In the genomic region with DNA sequence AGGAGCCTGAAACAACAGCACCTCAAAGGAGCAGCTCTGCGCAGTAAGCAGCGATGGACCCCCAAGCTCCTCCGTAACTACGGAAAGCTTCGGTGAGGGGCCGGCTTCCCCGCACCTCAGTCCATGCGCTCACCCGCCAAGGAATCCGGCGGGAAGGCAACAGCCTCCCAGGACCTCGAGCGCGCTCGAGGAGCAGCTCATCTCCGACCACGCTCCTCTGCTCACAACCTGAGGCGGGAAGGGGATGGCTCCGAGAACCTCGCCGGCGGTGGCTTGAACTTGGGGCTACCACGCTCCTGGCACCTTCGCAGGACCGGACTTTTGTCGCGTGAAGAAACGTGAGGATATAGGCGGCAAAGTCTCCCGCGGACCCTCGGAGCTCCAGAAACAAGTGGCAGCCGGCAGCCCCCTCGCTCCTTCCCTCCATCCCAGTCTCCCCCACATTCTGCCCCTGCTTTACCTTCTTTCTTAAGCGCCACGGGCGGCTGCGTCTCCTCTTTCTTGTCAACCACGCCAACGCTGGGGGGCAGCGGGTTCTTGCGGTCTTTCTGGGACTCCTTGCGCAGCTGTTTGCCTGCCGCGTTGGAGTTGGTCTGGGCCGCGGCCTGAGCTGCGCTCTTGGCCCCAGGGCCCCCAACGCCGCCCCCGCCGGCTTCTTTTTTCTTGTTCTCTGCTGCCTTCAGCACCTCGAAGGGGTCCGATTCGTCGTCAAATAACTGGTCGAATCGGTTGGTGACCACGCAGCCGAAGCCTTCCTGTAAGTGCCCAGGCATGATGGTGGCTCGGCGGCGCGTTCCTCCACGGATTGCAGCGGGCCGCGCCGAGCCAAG, we compare ENCODE assay signal across 9 cellular contexts. TPM values are rescaled to one million over a fixed set of nuclear protein-coding genes. Genes with fewer than 3 reads are reported as not detected.
A peak's percentile ranks its signal among the peaks of the same experiment; 100 is the strongest.
DNase-seq lines count a peak whose midpoint lies in the region; ATAC-seq, FAIRE-seq and TF ChIP-seq lines count a peak whose summit lies in the region.
"Had no signal": no experiment of that assay in that cellular context is flagged by ENCODE, and none has a peak within 500 bp of the region (broad histone marks: within the 10 kb centered on the region; RNA-seq: fewer than 3 reads in every experiment).

No MANE protein-coding gene starts in this region.

- no peak for FAIRE-seq in small intestine (lab: Jason Lieb, UNC)
- FAIRE-seq: islet of Langerhans had no signal

- in situ Hi-C loops in astrocyte of the cerebellum (cut with HindIII; ENCODE audit: low sequenced_read_pairs): loop anchor here (5.0 kb wide), 3 partner anchors 57 to 82 kb away; no protein-coding TSS in a partner anchor
- in situ Hi-C loops in G401 (cut with HindIII; ENCODE audit: low sequenced_read_pairs): no loop called here

- H3K27me3 ChIP-seq in iPS-20b (ENCODE audit: insufficient read depth, low read length): no peaks in the 10 kb centered on the region
- no peaks in the 10 kb centered on the region for H3K27me3 ChIP-seq in small intestine (ENCODE audit: control insufficient read depth in 2 of 2, insufficient read depth in 2 of 2, low read length in 2 of 2)

- 0 to 1% (median 0%) methylated on average over 56 to 69 of the region's 69 CpGs for WGBS in small intestine, 3 donors

- H3K27ac ChIP-seq in iPS-20b (ENCODE audit: low read length): peak overlapping the region; percentile 86
- peak overlapping the region; percentile 27 to 90 for H3K27ac ChIP-seq in small intestine (ENCODE audit: low read depth in 1 of 2, low read length in 1 of 2)

- peak overlapping the region; percentile 98 for H3K9ac ChIP-seq in iPS-20b (ENCODE audit: low read depth, low read length)

- H3K9me3 ChIP-seq in iPS-20b (ENCODE audit: insufficient read depth, low read depth, low read length): no peaks in the 10 kb centered on the region
- no peaks in the 10 kb centered on the region for H3K9me3 ChIP-seq in small intestine (ENCODE audit: control insufficient read depth, low read depth)

- peak; percentile 4 for ATAC-seq in GM18867 (IDR thresholded peaks at IDR 0.05; ENCODE audit: unreplicated experiment)
- ATAC-seq in HG02870 (IDR thresholded peaks at IDR 0.05; ENCODE audit: unreplicated experiment): peak; percentile 1

- DNase-seq in RPMI8226 (peak; percentile 40), astrocyte of the cerebellum (ENCODE audit: low read depth) (no peak), small intestine (peak; percentile 33), NCI-H1048 (lab: John Stamatoyannopoulos, UW) (no peak), G401 (ENCODE audit: low spot score) (no peak)

- peak overlapping the region; percentile 89 for H3K4me3 ChIP-seq in astrocyte of the cerebellum (ENCODE audit: low read depth, low read length)
- peak overlapping the region; percentile 98 for H3K4me3 ChIP-seq in iPS-20b (ENCODE audit: low read length)
- peak overlapping the region; percentile 94 for H3K4me3 ChIP-seq in small intestine (ENCODE audit: low read depth in 1 of 2, low read length in 2 of 2)

- peaks cover 46% of the 10 kb centered on the region for H3K36me3 ChIP-seq in iPS-20b (ENCODE audit: insufficient read depth, low read depth, low read length)
- peaks cover 1 to 8% of the 10 kb centered on the region in 2 donors for H3K36me3 ChIP-seq in small intestine (ENCODE audit: control insufficient read depth in 2 of 2, insufficient read depth in 2 of 2, low read length in 2 of 2)

- peaks cover 20% of the 10 kb centered on the region for H3K4me1 ChIP-seq in iPS-20b (ENCODE audit: insufficient read depth, low read length)
- peaks cover 0 to 6% of the 10 kb centered on the region in 2 donors for H3K4me1 ChIP-seq in small intestine (ENCODE audit: control insufficient read depth in 2 of 2, insufficient read depth in 1 of 2, low read depth in 1 of 2, low read length in 1 of 2)

- TF ChIP-seq CTCF in astrocyte of the cerebellum (IDR thresholded peaks at IDR 0.05; ENCODE audit: low read depth, low read length, missing control alignments): no peak

RNA-seq across cellular contexts. Expression of gene SERBP1, which starts 0.5 kb away (rescaled TPM):
- 100 to 1,000 TPM in 2 of 3 donors, 10 to 100 TPM in 1; 90.8 to 194 (median 113) TPM for polyA plus RNA-seq in small intestine
- total RNA-seq in G401 (2014; rRNA removed; shearing (Covaris generic)): 453 and 578 TPM in 2 replicates

Comparison
In these comparisons a context has a peak if more than half of its experiments do, and no peak if none do; other contexts are left out.
1. DNase-seq: peak in RPMI8226 (single experiment) and small intestine (single experiment); none in astrocyte of the cerebellum (single experiment), NCI-H1048 (single experiment) and G401 (single experiment).
2. Peak in every context shown above with its lines, with median percentiles within 50 percentile points of each other: H3K4me3 ChIP-seq.